Comparison of ENCODE assay signal across 9 cellular contexts in the genomic region with DNA sequence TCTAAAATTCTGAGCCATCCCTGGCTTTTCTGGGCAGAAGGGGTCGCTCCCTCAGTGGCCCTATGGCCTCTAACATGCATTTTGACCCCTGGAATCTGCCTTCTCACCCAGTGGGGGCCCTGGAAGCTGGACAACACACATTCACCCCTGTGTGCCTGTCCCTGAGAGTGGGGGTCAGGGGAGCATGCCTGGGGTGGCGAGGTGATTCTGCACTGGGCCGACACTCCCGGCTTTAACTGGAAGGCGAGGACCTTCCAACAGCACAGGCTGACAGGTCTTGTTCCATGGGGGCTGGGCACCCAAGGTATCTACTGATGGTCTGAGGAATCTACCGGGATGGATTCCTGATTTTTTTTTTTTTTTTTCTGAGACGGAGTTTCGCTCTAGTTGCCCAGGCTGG. TPM values are rescaled to one million over a fixed set of nuclear protein-coding genes. Genes with fewer than 3 reads are reported as not detected.
DNase-seq lines count a peak whose midpoint lies in the region; ATAC-seq and TF ChIP-seq lines count a peak whose summit lies in the region.
"Had no signal": no experiment of that assay in that cellular context is flagged by ENCODE, and none has a peak within 500 bp of the region (broad histone marks: within the 10 kb centered on the region; RNA-seq: fewer than 3 reads in every experiment).

No MANE protein-coding gene starts in this region.

- no peak overlapping the region for H3K4me3 Mint-ChIP-seq in activated CD4-positive, alpha-beta T cell treated with anti-CD3 and anti-CD28 coated beads for 36 hours
- no peak overlapping the region for H3K4me3 Mint-ChIP-seq in brain

- no peak for TF ChIP-seq POLR2A in thyroid gland (IDR thresholded peaks at IDR 0.05)

- peaks cover 43% of the 10 kb centered on the region for H3K4me1 Mint-ChIP-seq in activated CD4-positive, alpha-beta T cell treated with anti-CD3 and anti-CD28 coated beads for 36 hours
- peaks cover 53% of the 10 kb centered on the region for H3K4me1 Mint-ChIP-seq in brain

- H3K9me3 Mint-ChIP-seq in activated CD4-positive, alpha-beta T cell treated with anti-CD3 and anti-CD28 coated beads for 36 hours (ENCODE audit: low read depth), result no peaks in the 10 kb centered on the region
- no peaks in the 10 kb centered on the region for H3K9me3 Mint-ChIP-seq in brain

- H3K27ac Mint-ChIP-seq in activated CD4-positive, alpha-beta T cell treated with anti-CD3 and anti-CD28 coated beads for 36 hours, result peak overlapping the region; percentile 74
- H3K27ac Mint-ChIP-seq in brain, result peak overlapping the region in 3 of 5 experiments; percentile 54 to 70 (median 58)

- H3K9me3 ChIP-seq in lung (ENCODE audit: control insufficient read depth in 2 of 2, insufficient read depth in 1 of 2, low read length in 1 of 2) (no peaks in the 10 kb centered on the region), thyroid gland (no peaks in the 10 kb centered on the region), aorta (ENCODE audit: control insufficient read depth, low read length) (no peaks in the 10 kb centered on the region)

- H3K4me3 ChIP-seq in lung (no peak overlapping the region), thyroid gland (replicated peaks in 1 of 3) (no peak overlapping the region), aorta (ENCODE audit: low read length in 2 of 2) (no peak overlapping the region)

- H3K27ac ChIP-seq in lung (ENCODE audit: low read depth in 1 of 2, low read length in 1 of 2), result peak overlapping the region; percentile 75 to 81
- H3K27ac ChIP-seq in thyroid gland, result peak overlapping the region; percentile 42 to 86 (median 68)
- H3K27ac ChIP-seq in aorta (ENCODE audit: low read depth in 1 of 2, low read length in 2 of 2), result no peak overlapping the region

- H3K27me3 ChIP-seq in lung (ENCODE audit: control insufficient read depth, insufficient read depth) (no peaks in the 10 kb centered on the region), thyroid gland (no peaks in the 10 kb centered on the region), aorta (ENCODE audit: control insufficient read depth in 1 of 2, insufficient read depth in 2 of 2, low read length in 1 of 2) (no peaks in the 10 kb centered on the region)

- no peaks in the 10 kb centered on the region for H3K27me3 Mint-ChIP-seq in activated CD4-positive, alpha-beta T cell treated with anti-CD3 and anti-CD28 coated beads for 36 hours
- peaks cover 3% of the 10 kb centered on the region for H3K27me3 Mint-ChIP-seq in brain

- DNase-seq in activated CD4-positive, alpha-beta T cell treated with anti-CD3 and anti-CD28 coated beads for 36 hours, result no peak
- no peak for DNase-seq in activated CD4-positive, alpha-beta T cell treated with anti-CD3 and anti-CD28 coated beads for 4 hours
- DNase-seq in lung (ENCODE audit: low spot score) (no peak), thyroid gland (no peak), cerebellum (ENCODE audit: low spot score) (no peak), aorta (no peak), DMS53 (lab: John Stamatoyannopoulos, UW) (no peak)
- DNase-seq: NCI-H187 had no signal

- H3K36me3 Mint-ChIP-seq in activated CD4-positive, alpha-beta T cell treated with anti-CD3 and anti-CD28 coated beads for 36 hours (ENCODE audit: low read depth), result peaks cover 2% of the 10 kb centered on the region
- H3K36me3 Mint-ChIP-seq in brain, result peaks cover 34% of the 10 kb centered on the region

- POLR2A ChIA-PET in activated CD4-positive, alpha-beta T cell treated with anti-CD3 and anti-CD28 coated beads for 36 hours (lab: Charles Lee), result no interaction called here

- CTCF ChIA-PET in activated CD4-positive, alpha-beta T cell treated with anti-CD3 and anti-CD28 coated beads for 36 hours (lab: Charles Lee), result interaction anchor here (0.6 to 6.7 kb wide), 5 partner anchors 11 to 215 kb away, joined by 3 to 57 read pairs (median 3); partner anchors contain the start of gene PPM1F

- peaks cover 3 to 51% of the 10 kb centered on the region in 2 donors for H3K4me1 ChIP-seq in lung (ENCODE audit: control insufficient read depth in 2 of 2, insufficient read depth in 2 of 2, low read length in 2 of 2)
- H3K4me1 ChIP-seq in thyroid gland, result peaks cover 15 to 73% of the 10 kb centered on the region in 2 donors
- no peaks in the 10 kb centered on the region for H3K4me1 ChIP-seq in aorta (ENCODE audit: control insufficient read depth in 1 of 2, insufficient read depth in 2 of 2, low read length in 2 of 2)

- intact Hi-C loops in activated CD4-positive, alpha-beta T cell treated with anti-CD3 and anti-CD28 coated beads for 36 hours (cut with DNase I, micrococcal nuclease), result no loop called here
- intact Hi-C loops in thyroid gland (cut with DNase I), result no loop called here
- intact Hi-C loops in aorta (cut with DNase I), result no loop called here

- WGBS in lung, 2 donors, result 74 to 76% methylated on average over 8 of the region's 8 CpGs
- 79 to 83% methylated on average over 8 of the region's 8 CpGs for WGBS in thyroid gland, 2 donors
- 87 to 90% methylated on average over 8 of the region's 8 CpGs for WGBS in aorta, 2 donors

- peaks cover 0 to 20% of the 10 kb centered on the region in 2 donors for H3K36me3 ChIP-seq in lung (ENCODE audit: control insufficient read depth in 2 of 2, insufficient read depth in 2 of 2, low read length in 2 of 2)
- peaks cover 8 to 9% of the 10 kb centered on the region in 2 donors for H3K36me3 ChIP-seq in thyroid gland
- H3K36me3 ChIP-seq in aorta (ENCODE audit: control insufficient read depth in 1 of 2, insufficient read depth in 2 of 2, low read length in 1 of 2), result peaks cover 0 to 1% of the 10 kb centered on the region in 2 donors

- no peak for ATAC-seq in activated CD4-positive, alpha-beta T cell treated with anti-CD3 and anti-CD28 coated beads for 36 hours
- ATAC-seq in lung (ENCODE audit: insufficient read depth, low FRiP score) (no peak), aorta (ENCODE audit: low FRiP score) (no peak)

- TF ChIP-seq CTCF in brain (conservative IDR thresholded peaks at IDR 0.05), result no peak
- TF ChIP-seq CTCF in lung (IDR thresholded peaks at IDR 0.05; ENCODE audit: control extremely low read depth, extremely low read depth), result no peak
- TF ChIP-seq CTCF in thyroid gland (IDR thresholded peaks at IDR 0.05), result no peak

RNA-seq across cellular contexts. Expression of gene PPM1F, which starts 10.7 kb away (rescaled TPM):
- 10 to 100 TPM; 23.6 to 27.7 TPM for total RNA-seq in activated CD4-positive, alpha-beta T cell treated with anti-CD3 and anti-CD28 coated beads for 36 hours
- polyA plus RNA-seq in brain (ENCODE audit: insufficient read depth, low read depth, low replicate concordance) (9.3 TPM), lung (10 to 100 TPM; 25.8 to 32.9 TPM), aorta (10 to 100 TPM in 1 of 2 donors, 1 to 10 TPM in 1; 5.9 to 13.8 TPM)
- total RNA-seq in lung (10 to 100 TPM; 32.2 to 62.4 TPM), thyroid gland (10 to 100 TPM; 19.5 to 27.5 (median 26.2) TPM), cerebellum (25.5 TPM), aorta (10 to 100 TPM; 50.3 to 65.1 TPM)

RNA-seq across cellular contexts. Expression of gene TOP3B, which starts 40.7 kb away (rescaled TPM):
- 10 to 100 TPM; 27.3 to 33.8 TPM for total RNA-seq in activated CD4-positive, alpha-beta T cell treated with anti-CD3 and anti-CD28 coated beads for 36 hours
- 9.0 TPM for polyA plus RNA-seq in brain (ENCODE audit: insufficient read depth, low read depth, low replicate concordance)
- total RNA-seq in lung, result 10 to 100 TPM; 30.5 to 34.2 TPM
- 10 to 100 TPM; 11.9 to 15.5 TPM for polyA plus RNA-seq in lung
- 10 to 100 TPM; 24.7 to 39.3 (median 29.3) TPM for total RNA-seq in thyroid gland
- 28.8 TPM for total RNA-seq in cerebellum
- total RNA-seq in aorta, result 10 to 100 TPM; 24.8 to 37.2 TPM
- 10 to 100 TPM in 1 of 2 donors, 1 to 10 TPM in 1; 7.4 to 18.2 TPM for polyA plus RNA-seq in aorta

Comparison
In these comparisons a context has a peak if more than half of its experiments do, and no peak if none do; other contexts are left out.
1. H3K27ac ChIP-seq: peak in lung (2 of 2) and thyroid gland (3 of 3); none in aorta (0 of 2).